18 cellular contexts compared by ENCODE assay signal in the genomic region with DNA sequence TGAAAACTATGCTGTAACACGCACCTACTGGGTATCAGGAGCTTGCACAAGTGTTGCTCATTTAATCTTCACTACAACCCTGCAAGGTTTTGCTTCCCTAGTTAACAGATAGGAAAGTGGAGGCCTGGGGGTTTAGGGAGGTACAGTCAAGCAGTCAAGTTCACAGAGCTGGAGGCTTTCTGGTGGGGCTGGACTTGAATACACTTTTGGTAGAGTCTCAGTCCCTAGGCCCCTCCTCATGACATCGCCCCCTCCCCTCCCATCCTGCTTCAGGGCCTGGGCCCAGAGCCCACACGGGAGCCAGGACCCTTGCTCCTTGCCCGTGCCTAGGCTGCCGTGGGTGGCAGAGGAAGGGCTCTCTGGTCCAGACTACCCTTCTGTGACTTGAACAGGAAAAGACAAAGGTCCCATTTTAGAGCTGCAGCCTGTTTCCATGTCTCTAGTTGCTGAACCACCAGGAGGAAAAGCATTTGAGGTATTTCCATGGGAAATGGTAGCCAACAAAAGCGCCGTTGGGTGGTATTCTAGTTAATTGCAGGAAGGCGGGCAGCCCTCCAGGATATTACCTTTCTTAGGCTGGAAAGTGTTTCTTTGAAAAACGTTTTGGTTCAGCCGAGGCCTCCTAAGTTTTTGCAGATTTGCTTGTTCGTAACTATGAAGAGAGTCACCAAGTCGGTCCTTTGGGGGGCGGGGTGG.
"Had no signal": no experiment of that assay in that cellular context is flagged by ENCODE, and none has a peak within 500 bp of the region (broad histone marks: within the 10 kb centered on the region; RNA-seq: fewer than 3 reads in every experiment).

No MANE protein-coding gene starts in this region.

- H3K27me3 ChIP-seq: foreskin keratinocyte, thyroid gland, uterus had no signal

- H3K9me3 ChIP-seq: mucosa of descending colon, neutrophil, thyroid gland, uterus had no signal

- DNase-seq: activated CD4-positive, alpha-beta T cell treated with anti-CD3 and anti-CD28 coated beads for 1 hour; activated CD4-positive, alpha-beta T cell treated with anti-CD3 and anti-CD28 coated beads, Interleukin-2, amount 50 U/mL, for 48 hours; activated CD8-positive, alpha-beta memory T cell treated with anti-CD3 and anti-CD28 coated beads, Interleukin-2, amount 10 ng/mL, durations not matched to agents 7 days and 5 days; activated effector memory CD4-positive, alpha-beta T cell treated with Interleukin-2 at 50 U/mL for 16 hours; activated naive CD4-positive, alpha-beta T cell treated with anti-CD3 and anti-CD28 coated beads, Interleukin-2, amount 50 U/mL, for 16 hours; activated T-cell treated with anti-CD3 and anti-CD28 coated beads, Interleukin-2, amount 50 U/mL, for 4 hours; foreskin keratinocyte; left colon; mucosa of descending colon; stimulated activated CD4-positive, alpha-beta T cell treated with anti-CD3 and anti-CD28 coated beads, Interleukin-15, amount 100 ng/mL, for 24 hours; stimulated activated CD4-positive, alpha-beta T cell treated with anti-CD3 and anti-CD28 coated beads, Interleukin-4, amount 100 ng/mL, for 1 hour; stimulated activated naive B cell treated with anti-CD40 and anti-IgM and Interleukin-4, amounts not matched to agents 10 μg/mL and 1 μg/mL and 100 μg/mL, for 72 hours; T1000; thyroid gland; uterus had no signal

- H3K9ac ChIP-seq: parathyroid adenoma had no signal

- H3K27ac Mint-ChIP-seq: activated CD8-positive, alpha-beta memory T cell treated with anti-CD3 and anti-CD28 coated beads, Interleukin-2, amount 10 ng/mL, durations not matched to agents 7 days and 5 days; stimulated activated naive B cell treated with anti-CD40 and anti-IgM and Interleukin-4, amounts not matched to agents 10 μg/mL and 1 μg/mL and 100 μg/mL, for 72 hours had no signal

- H3K36me3 ChIP-seq: neutrophil, thyroid gland, uterus had no signal

- H3K4me3 ChIP-seq: mucosa of descending colon, thyroid gland, uterus had no signal

- H3K27ac ChIP-seq: foreskin keratinocyte, neutrophil, thyroid gland, uterus had no signal

- H3K9me3 Mint-ChIP-seq: activated T-cell treated with anti-CD3 and anti-CD28 coated beads, Interleukin-2, amount 50 U/mL, for 4 hours; naive thymus-derived CD4-positive, alpha-beta T cell; stimulated activated naive B cell treated with anti-CD40 and anti-IgM and Interleukin-4, amounts not matched to agents 10 μg/mL and 1 μg/mL and 100 μg/mL, for 72 hours had no signal

- H3K36me3 Mint-ChIP-seq: activated CD8-positive, alpha-beta memory T cell treated with anti-CD3 and anti-CD28 coated beads, Interleukin-2, amount 10 ng/mL, durations not matched to agents 7 days and 5 days; naive thymus-derived CD4-positive, alpha-beta T cell; stimulated activated naive B cell treated with anti-CD40 and anti-IgM and Interleukin-4, amounts not matched to agents 10 μg/mL and 1 μg/mL and 100 μg/mL, for 72 hours had no signal

- H3K4me3 Mint-ChIP-seq: activated CD8-positive, alpha-beta memory T cell treated with anti-CD3 and anti-CD28 coated beads, Interleukin-2, amount 10 ng/mL, durations not matched to agents 7 days and 5 days; activated T-cell treated with anti-CD3 and anti-CD28 coated beads, Interleukin-2, amount 50 U/mL, for 4 hours; naive thymus-derived CD4-positive, alpha-beta T cell; stimulated activated naive B cell treated with anti-CD40 and anti-IgM and Interleukin-4, amounts not matched to agents 10 μg/mL and 1 μg/mL and 100 μg/mL, for 72 hours had no signal

- H3K4me1 ChIP-seq: foreskin keratinocyte, uterus had no signal

- H3K79me2 ChIP-seq: parathyroid adenoma had no signal
